Comparison of ENCODE assay signal across 1 cellular context in the genomic region with DNA sequence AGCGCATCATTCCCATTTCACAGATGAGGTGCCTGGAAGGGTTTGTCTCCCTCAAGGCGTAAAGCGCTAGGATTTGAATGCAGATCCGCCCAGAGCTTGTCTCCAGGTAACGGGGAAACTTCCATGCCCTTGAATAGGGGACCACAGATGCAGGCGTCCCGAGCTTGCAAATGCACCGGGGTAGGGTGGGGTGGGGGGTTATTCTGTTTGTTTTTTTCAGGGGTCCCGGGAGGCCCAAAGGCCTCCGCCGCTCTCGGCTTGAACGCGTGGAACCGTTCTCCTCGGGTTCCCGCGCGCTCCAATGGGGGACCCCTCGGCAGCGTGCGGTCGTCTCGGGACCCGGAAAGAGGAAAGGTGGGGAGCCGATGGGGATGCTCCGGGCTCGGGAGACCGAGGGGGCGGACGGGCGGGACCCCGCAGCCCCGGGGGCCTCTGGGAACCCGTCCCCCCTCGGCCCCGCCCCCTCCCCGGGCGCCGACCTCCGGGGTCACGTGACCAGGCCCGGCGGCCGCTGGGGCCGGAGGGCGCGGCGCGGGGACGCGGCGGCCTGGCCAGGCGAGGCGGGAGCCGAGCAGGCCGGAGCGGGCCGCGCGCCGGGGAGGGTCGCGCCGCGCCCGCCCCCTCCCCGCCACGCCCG.
TF ChIP-seq lines count a peak whose summit lies in the region.

A gene (plus strand): TSS at position 490 of the 637 bp plus-strand sequence. CDS start 216 bp downstream, outside the sequence.

TF ChIP-seq in K562, 482 proteins besides CTCF, POLR2A, EP300 and RAD21 (continued from another document):
- TF ChIP-seq, protein P1, sequence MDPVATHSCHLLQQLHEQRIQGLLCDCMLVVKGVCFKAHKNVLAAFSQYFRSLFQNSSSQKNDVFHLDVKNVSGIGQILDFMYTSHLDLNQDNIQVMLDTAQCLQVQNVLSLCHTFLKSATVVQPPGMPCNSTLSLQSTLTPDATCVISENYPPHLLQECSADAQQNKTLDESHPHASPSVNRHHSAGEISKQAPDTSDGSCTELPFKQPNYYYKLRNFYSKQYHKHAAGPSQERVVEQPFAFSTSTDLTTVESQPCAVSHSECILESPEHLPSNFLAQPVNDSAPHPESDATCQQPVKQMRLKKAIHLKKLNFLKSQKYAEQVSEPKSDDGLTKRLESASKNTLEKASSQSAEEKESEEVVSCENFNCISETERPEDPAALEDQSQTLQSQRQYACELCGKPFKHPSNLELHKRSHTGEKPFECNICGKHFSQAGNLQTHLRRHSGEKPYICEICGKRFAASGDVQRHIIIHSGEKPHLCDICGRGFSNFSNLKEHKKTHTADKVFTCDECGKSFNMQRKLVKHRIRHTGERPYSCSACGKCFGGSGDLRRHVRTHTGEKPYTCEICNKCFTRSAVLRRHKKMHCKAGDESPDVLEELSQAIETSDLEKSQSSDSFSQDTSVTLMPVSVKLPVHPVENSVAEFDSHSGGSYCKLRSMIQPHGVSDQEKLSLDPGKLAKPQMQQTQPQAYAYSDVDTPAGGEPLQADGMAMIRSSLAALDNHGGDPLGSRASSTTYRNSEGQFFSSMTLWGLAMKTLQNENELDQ (CRISPR knock-in tag; IDR thresholded peaks at IDR 0.05; ENCODE audit: borderline replicate concordance), result no peak
- TF ChIP-seq ZNF3 (CRISPR knock-in tag; IDR thresholded peaks at IDR 0.05), result no peak
- no peak for TF ChIP-seq HOXB6 (CRISPR knock-in tag; IDR thresholded peaks at IDR 0.05; ENCODE audit: borderline replicate concordance)
- TF ChIP-seq, protein P2, sequence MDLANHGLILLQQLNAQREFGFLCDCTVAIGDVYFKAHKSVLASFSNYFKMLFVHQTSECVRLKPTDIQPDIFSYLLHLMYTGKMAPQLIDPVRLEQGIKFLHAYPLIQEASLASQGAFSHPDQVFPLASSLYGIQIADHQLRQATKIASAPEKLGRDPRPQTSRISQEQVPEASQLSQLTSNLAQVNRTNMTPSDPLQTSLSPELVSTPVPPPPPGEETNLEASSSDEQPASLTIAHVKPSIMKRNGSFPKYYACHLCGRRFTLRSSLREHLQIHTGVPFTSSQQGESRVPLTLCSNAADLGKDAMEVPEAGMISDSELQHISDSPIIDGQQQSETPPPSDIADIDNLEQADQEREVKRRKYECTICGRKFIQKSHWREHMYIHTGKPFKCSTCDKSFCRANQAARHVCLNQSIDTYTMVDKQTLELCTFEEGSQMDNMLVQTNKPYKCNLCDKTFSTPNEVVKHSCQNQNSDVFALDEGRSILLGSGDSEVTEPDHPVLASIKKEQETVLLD (IDR thresholded peaks at IDR 0.05), result no peak
- TF ChIP-seq ZNF224 (CRISPR knock-in tag; IDR thresholded peaks at IDR 0.05), result no peak
- TF ChIP-seq, protein P3, sequence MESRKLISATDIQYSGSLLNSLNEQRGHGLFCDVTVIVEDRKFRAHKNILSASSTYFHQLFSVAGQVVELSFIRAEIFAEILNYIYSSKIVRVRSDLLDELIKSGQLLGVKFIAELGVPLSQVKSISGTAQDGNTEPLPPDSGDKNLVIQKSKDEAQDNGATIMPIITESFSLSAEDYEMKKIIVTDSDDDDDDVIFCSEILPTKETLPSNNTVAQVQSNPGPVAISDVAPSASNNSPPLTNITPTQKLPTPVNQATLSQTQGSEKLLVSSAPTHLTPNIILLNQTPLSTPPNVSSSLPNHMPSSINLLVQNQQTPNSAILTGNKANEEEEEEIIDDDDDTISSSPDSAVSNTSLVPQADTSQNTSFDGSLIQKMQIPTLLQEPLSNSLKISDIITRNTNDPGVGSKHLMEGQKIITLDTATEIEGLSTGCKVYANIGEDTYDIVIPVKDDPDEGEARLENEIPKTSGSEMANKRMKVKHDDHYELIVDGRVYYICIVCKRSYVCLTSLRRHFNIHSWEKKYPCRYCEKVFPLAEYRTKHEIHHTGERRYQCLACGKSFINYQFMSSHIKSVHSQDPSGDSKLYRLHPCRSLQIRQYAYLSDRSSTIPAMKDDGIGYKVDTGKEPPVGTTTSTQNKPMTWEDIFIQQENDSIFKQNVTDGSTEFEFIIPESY (CRISPR knock-in tag; IDR thresholded peaks at IDR 0.05), result peak; percentile 87; the same call in 1 of the 2 replicates
- no peak for TF ChIP-seq ETS2 (tag; IDR thresholded peaks at IDR 0.05; ENCODE audit: borderline replicate concordance, poor library complexity, severe bottlenecking)
- peak in 1 of 2 experiments; percentile 6; a peak in 2 of 4 replicates for TF ChIP-seq MAZ (CRISPR knock-in tag; conservative IDR thresholded peaks at IDR 0.05 in 1 of 2, IDR thresholded peaks at IDR 0.05 in 1 of 2)
- TF ChIP-seq TCF3 (CRISPR knock-in tag; IDR thresholded peaks at IDR 0.05), result no peak
- peak; percentile 21; the same call in 1 of the 2 replicates for TF ChIP-seq EP400 (IDR thresholded peaks at IDR 0.05)
- no peak for TF ChIP-seq HDAC1 (IDR thresholded peaks at IDR 0.05)
- TF ChIP-seq ESRRB (CRISPR knock-in tag; IDR thresholded peaks at IDR 0.05; ENCODE audit: borderline replicate concordance), result no peak
- no peak for TF ChIP-seq PRMT5 (CRISPR knock-in tag; IDR thresholded peaks at IDR 0.05)
- peak in 2 of 3 experiments; percentile 23 to 31 for TF ChIP-seq YY1 (IDR thresholded peaks at IDR 0.05; ENCODE audit: borderline replicate concordance in 1 of 3, control insufficient read depth in 1 of 3, extremely low read depth in 1 of 3, insufficient read depth in 3 of 3, insufficient read length in 1 of 3, insufficient replicate concordance in 2 of 3, low read depth in 1 of 3, low read length in 2 of 3)
- TF ChIP-seq, protein P4, sequence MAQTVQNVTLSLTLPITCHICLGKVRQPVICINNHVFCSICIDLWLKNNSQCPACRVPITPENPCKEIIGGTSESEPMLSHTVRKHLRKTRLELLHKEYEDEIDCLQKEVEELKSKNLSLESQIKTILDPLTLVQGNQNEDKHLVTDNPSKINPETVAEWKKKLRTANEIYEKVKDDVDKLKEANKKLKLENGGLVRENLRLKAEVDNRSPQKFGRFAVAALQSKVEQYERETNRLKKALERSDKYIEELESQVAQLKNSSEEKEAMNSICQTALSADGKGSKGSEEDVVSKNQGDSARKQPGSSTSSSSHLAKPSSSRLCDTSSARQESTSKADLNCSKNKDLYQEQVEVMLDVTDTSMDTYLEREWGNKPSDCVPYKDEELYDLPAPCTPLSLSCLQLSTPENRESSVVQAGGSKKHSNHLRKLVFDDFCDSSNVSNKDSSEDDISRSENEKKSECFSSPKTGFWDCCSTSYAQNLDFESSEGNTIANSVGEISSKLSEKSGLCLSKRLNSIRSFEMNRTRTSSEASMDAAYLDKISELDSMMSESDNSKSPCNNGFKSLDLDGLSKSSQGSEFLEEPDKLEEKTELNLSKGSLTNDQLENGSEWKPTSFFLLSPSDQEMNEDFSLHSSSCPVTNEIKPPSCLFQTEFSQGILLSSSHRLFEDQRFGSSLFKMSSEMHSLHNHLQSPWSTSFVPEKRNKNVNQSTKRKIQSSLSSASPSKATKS (CRISPR knock-in tag; IDR thresholded peaks at IDR 0.05), result no peak
- no peak for TF ChIP-seq SMAD3 (CRISPR knock-in tag; conservative IDR thresholded peaks at IDR 0.05)
- peak; percentile 19; the same call in 1 of the 2 replicates for TF ChIP-seq ZBTB1 (CRISPR knock-in tag; IDR thresholded peaks at IDR 0.05; ENCODE audit: borderline replicate concordance, low read depth)
- TF ChIP-seq, protein P5, sequence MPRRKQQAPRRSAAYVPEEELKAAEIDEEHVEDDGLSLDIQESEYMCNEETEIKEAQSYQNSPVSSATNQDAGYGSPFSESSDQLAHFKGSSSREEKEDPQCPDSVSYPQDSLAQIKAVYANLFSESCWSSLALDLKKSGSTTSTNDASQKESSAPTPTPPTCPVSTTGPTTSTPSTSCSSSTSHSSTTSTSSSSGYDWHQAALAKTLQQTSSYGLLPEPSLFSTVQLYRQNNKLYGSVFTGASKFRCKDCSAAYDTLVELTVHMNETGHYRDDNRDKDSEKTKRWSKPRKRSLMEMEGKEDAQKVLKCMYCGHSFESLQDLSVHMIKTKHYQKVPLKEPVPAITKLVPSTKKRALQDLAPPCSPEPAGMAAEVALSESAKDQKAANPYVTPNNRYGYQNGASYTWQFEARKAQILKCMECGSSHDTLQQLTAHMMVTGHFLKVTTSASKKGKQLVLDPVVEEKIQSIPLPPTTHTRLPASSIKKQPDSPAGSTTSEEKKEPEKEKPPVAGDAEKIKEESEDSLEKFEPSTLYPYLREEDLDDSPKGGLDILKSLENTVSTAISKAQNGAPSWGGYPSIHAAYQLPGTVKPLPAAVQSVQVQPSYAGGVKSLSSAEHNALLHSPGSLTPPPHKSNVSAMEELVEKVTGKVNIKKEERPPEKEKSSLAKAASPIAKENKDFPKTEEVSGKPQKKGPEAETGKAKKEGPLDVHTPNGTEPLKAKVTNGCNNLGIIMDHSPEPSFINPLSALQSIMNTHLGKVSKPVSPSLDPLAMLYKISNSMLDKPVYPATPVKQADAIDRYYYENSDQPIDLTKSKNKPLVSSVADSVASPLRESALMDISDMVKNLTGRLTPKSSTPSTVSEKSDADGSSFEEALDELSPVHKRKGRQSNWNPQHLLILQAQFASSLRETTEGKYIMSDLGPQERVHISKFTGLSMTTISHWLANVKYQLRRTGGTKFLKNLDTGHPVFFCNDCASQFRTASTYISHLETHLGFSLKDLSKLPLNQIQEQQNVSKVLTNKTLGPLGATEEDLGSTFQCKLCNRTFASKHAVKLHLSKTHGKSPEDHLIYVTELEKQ (CRISPR knock-in tag; IDR thresholded peaks at IDR 0.05), result no peak
- TF ChIP-seq, protein P6, sequence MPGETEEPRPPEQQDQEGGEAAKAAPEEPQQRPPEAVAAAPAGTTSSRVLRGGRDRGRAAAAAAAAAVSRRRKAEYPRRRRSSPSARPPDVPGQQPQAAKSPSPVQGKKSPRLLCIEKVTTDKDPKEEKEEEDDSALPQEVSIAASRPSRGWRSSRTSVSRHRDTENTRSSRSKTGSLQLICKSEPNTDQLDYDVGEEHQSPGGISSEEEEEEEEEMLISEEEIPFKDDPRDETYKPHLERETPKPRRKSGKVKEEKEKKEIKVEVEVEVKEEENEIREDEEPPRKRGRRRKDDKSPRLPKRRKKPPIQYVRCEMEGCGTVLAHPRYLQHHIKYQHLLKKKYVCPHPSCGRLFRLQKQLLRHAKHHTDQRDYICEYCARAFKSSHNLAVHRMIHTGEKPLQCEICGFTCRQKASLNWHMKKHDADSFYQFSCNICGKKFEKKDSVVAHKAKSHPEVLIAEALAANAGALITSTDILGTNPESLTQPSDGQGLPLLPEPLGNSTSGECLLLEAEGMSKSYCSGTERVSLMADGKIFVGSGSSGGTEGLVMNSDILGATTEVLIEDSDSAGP (CRISPR knock-in tag; IDR thresholded peaks at IDR 0.05), result no peak
- TF ChIP-seq, protein P7, sequence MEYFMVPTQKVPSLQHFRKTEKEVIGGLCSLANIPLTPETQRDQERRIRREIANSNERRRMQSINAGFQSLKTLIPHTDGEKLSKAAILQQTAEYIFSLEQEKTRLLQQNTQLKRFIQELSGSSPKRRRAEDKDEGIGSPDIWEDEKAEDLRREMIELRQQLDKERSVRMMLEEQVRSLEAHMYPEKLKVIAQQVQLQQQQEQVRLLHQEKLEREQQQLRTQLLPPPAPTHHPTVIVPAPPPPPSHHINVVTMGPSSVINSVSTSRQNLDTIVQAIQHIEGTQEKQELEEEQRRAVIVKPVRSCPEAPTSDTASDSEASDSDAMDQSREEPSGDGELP (CRISPR knock-in tag; IDR thresholded peaks at IDR 0.05; ENCODE audit: borderline replicate concordance), result 0 out of 2 replicates have a peak, but pooled peaks have one; percentile 17
- TF ChIP-seq KDM5B (IDR thresholded peaks at IDR 0.05; ENCODE audit: insufficient replicate concordance, low read depth, low read length), result no peak
- TF ChIP-seq ZNF143 (CRISPR knock-in tag; IDR thresholded peaks at IDR 0.05), result peak; percentile 51; the same call in 1 of the 2 replicates
- no peak for TF ChIP-seq PTRF (tag; IDR thresholded peaks at IDR 0.05)
- no peak for TF ChIP-seq WHSC1 (IDR thresholded peaks at IDR 0.05; ENCODE audit: low read length)
